Comparison of ENCODE assay signal across 12 cellular contexts in the genomic region with DNA sequence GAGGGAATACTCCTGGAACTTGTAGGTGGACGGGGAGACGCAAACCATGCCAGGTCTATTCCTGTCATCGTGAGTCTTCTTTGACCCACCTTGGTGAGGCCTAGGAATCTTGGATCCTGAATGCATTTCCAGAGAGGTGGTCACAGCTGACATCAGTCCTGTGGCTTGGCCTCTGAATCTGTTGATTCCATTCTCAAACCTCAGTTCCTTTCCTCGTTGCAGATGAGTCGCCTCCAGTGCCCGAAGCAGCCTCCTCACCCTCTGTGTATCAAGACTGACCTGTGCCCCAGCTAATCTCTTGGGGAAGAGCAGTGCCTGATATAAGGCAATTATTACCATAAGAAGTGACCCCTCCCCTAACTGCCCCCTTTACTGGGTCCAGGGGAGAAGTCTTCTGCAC.
DNase-seq lines count a peak whose midpoint lies in the region; ATAC-seq and TF ChIP-seq lines count a peak whose summit lies in the region.
"Had no signal": no experiment of that assay in that cellular context is flagged by ENCODE, and none has a peak within 500 bp of the region (broad histone marks: within the 10 kb centered on the region; RNA-seq: fewer than 3 reads in every experiment).

No MANE protein-coding gene starts in this region.

- H3K4me1 ChIP-seq in ascending aorta (peaks cover 0 to 25% of the 10 kb centered on the region in 2 donors), iPS-20b (ENCODE audit: insufficient read depth, low read length) (peaks cover 20% of the 10 kb centered on the region)

- H3K36me3 ChIP-seq in ascending aorta (no peaks in the 10 kb centered on the region), iPS-20b (ENCODE audit: insufficient read depth, low read depth, low read length) (no peaks in the 10 kb centered on the region)

- H3K27ac ChIP-seq in ascending aorta (peak overlapping the region; percentile 72 to 86), iPS-20b (ENCODE audit: low read length) (peak overlapping the region; percentile 86)

- H3K9me3 ChIP-seq in ascending aorta (no peaks in the 10 kb centered on the region), iPS-20b (ENCODE audit: insufficient read depth, low read depth, low read length) (peaks cover 9% of the 10 kb centered on the region)

- H3K9ac ChIP-seq in iPS-20b (ENCODE audit: low read depth, low read length): peak overlapping the region; percentile 36; the same call in 1 of the 2 replicates

- TF ChIP-seq CTCF in ascending aorta (IDR thresholded peaks at IDR 0.05): no peak

- intact Hi-C loops in ascending aorta (cut with DNase I): loop anchor here (1.0 to 5.0 kb wide), 3 partner anchors 17 to 60 kb away; no protein-coding TSS in a partner anchor

- DNase-seq in HK-2 (ENCODE audit: unreplicated experiment) (peak; percentile 7), ascending aorta (ENCODE audit: low spot score in 2 of 2) (peak in 1 of 2 donors; percentile 61), stromal cell of bone marrow (ENCODE audit: low read depth) (peak; percentile 64), dermis blood vessel endothelial cell (no peak)
- DNase-seq in activated T-cell treated with anti-CD3 and anti-CD28 coated beads, Interleukin-2, amount 50 U/mL, for 1 hour: no peak
- DNase-seq in activated CD4-positive, alpha-beta T cell treated with anti-CD3 and anti-CD28 coated beads, Interleukin-2, amount 50 U/mL, for 1 hour: no peak
- DNase-seq: activated CD4-positive, alpha-beta T cell treated with anti-CD3 and anti-CD28 coated beads for 4 hours; CD8-positive, alpha-beta memory T cell; central memory CD4-positive, alpha-beta T cell; stimulated activated CD4-positive, alpha-beta T cell treated with anti-CD3 and anti-CD28 coated beads, Interleukin-4, amount 100 ng/mL, for 1 hour had no signal

- ATAC-seq in GM18868 (IDR thresholded peaks at IDR 0.05; ENCODE audit: unreplicated experiment): no peak

- H3K27me3 ChIP-seq in ascending aorta (no peaks in the 10 kb centered on the region), iPS-20b (ENCODE audit: insufficient read depth, low read length) (no peaks in the 10 kb centered on the region)

- H3K4me3 ChIP-seq in ascending aorta: no peak overlapping the region
- no peak overlapping the region for H3K4me3 ChIP-seq in iPS-20b (ENCODE audit: low read length)

Comparison
In these comparisons a context has a peak if more than half of its experiments do, and no peak if none do; other contexts are left out.
1. DNase-seq: peak in HK-2 (single experiment) and stromal cell of bone marrow (single experiment); none in dermis blood vessel endothelial cell (single experiment), activated T-cell treated with anti-CD3 and anti-CD28 coated beads, Interleukin-2, amount 50 U/mL, for 1 hour (single experiment) and activated CD4-positive, alpha-beta T cell treated with anti-CD3 and anti-CD28 coated beads, Interleukin-2, amount 50 U/mL, for 1 hour (single experiment).